In genomic region chr5:159263569-159263905, GRCh38 we compare ENCODE assay signal across 8 cellular contexts. TPM values are rescaled to one million over a fixed set of nuclear protein-coding genes. Genes with fewer than 3 reads are reported as not detected.
A peak's percentile ranks its signal among the peaks of the same experiment; 100 is the strongest.
DNase-seq lines count a peak whose midpoint lies in the region; ATAC-seq and TF ChIP-seq lines count a peak whose summit lies in the region.

No MANE protein-coding gene starts in this region.

- peaks cover 2% of the 10 kb centered on the region for H3K4me1 ChIP-seq in mesenchymal stem cell (ENCODE audit: control insufficient read depth, insufficient read depth, low read depth, low read length)
- H3K4me1 ChIP-seq in vagina = peaks cover 28% of the 10 kb centered on the region

- BruUV-seq in MCF 10A (replicated peaks; lab: Mats Ljungman, UMichigan) = no TSS peak

- H2AK5ac ChIP-seq in mesenchymal stem cell (ENCODE audit: low read length, severe bottlenecking) = no peak overlapping the region

- H3K4me2 ChIP-seq in mesenchymal stem cell (ENCODE audit: low read length, poor library complexity, severe bottlenecking) = peak overlapping the region; percentile 89

- H2AFZ ChIP-seq in mesenchymal stem cell (ENCODE audit: low read depth, low read length) = peak overlapping the region; percentile 84

- H3K9ac ChIP-seq in mesenchymal stem cell (ENCODE audit: low read length) = peak overlapping the region; percentile 96

- TF ChIP-seq POLR2A in vagina (IDR thresholded peaks at IDR 0.05) = no peak

- no peak overlapping the region for H2BK12ac ChIP-seq in mesenchymal stem cell (ENCODE audit: low read length in 2 of 2)

- intact Hi-C loops in MCF 10A (cut with micrococcal nuclease) = loop anchor here (1.0 to 5.0 kb wide), 3 partner anchors 36 to 107 kb away; no protein-coding TSS in a partner anchor
- intact Hi-C loops in vagina (cut with DNase I) = loop anchor here (5.0 kb wide), 1 partner anchor 56 kb away; the partner anchor contains the start of gene RNF145

- peaks cover 12% of the 10 kb centered on the region for H3K79me1 ChIP-seq in mesenchymal stem cell (replicated peaks; ENCODE audit: low read length, poor library complexity, severe bottlenecking)

- H3K18ac ChIP-seq in mesenchymal stem cell (ENCODE audit: low read depth in 1 of 2, low read length in 2 of 2) = peak overlapping the region; percentile 88 to 98

- H3K36me3 ChIP-seq in mesenchymal stem cell (ENCODE audit: control insufficient read depth in 1 of 2, insufficient read depth in 2 of 2, low read depth in 1 of 2, low read length in 2 of 2) = peaks cover 4 to 6% of the 10 kb centered on the region in 2 experiments
- H3K36me3 ChIP-seq in vagina = no peaks in the 10 kb centered on the region

- H3K27ac ChIP-seq in mesenchymal stem cell (ENCODE audit: low read length, poor library complexity, severe bottlenecking) (no peak overlapping the region), vagina (peak overlapping the region; percentile 76)

- TF ChIP-seq CTCF in MCF 10A (IDR thresholded peaks at IDR 0.05; ENCODE audit: unreplicated experiment) (no peak), vagina (IDR thresholded peaks at IDR 0.05) (no peak)

- peaks cover 7% of the 10 kb centered on the region for H3K9me3 Mint-ChIP-seq in MCF 10A (ENCODE audit: unreplicated experiment)

- DNase-seq in stimulated activated CD4-positive, alpha-beta T cell treated with anti-CD3 and anti-CD28 coated beads, Interleukin-4, amount 100 ng/mL, for 24 hours = peak; percentile 11
- DNase-seq in stimulated activated CD4-positive, alpha-beta T cell treated with anti-CD3 and anti-CD28 coated beads, Interleukin-4, amount 100 ng/mL, for 1 hour = no peak
- DNase-seq in MCF 10A (ENCODE audit: unreplicated experiment) (no peak), mesenchymal stem cell (no peak), vagina (ENCODE audit: extremely low spot score in 2 of 2) (no peak), cerebellum (ENCODE audit: low spot score) (no peak), inferior parietal cortex (ENCODE audit: extremely low spot score) (no peak)

- peaks cover 28% of the 10 kb centered on the region for H3K4me1 Mint-ChIP-seq in MCF 10A (ENCODE audit: insufficient read depth, unreplicated experiment)

- peak overlapping the region; percentile 97 for H3K27ac Mint-ChIP-seq in MCF 10A (ENCODE audit: low read depth, unreplicated experiment)

- peak overlapping the region; percentile 83 for H3K4me3 Mint-ChIP-seq in MCF 10A (ENCODE audit: unreplicated experiment)

- no peaks in the 10 kb centered on the region for H3K27me3 Mint-ChIP-seq in MCF 10A (ENCODE audit: insufficient read depth, unreplicated experiment)

- no peak overlapping the region for H2BK5ac ChIP-seq in mesenchymal stem cell (ENCODE audit: low read depth, low read length, poor library complexity, severe bottlenecking)

- ATAC-seq in HG03521 (IDR thresholded peaks at IDR 0.05; ENCODE audit: unreplicated experiment) = peak; percentile 16

- H4K91ac ChIP-seq in mesenchymal stem cell (ENCODE audit: low read length) = peak overlapping the region; percentile 98

- 3% methylated on average over 7 of the region's 10 CpGs for WGBS in mesenchymal stem cell

- H3K9me3 ChIP-seq in mesenchymal stem cell (ENCODE audit: control insufficient read depth, low read length) = no peaks in the 10 kb centered on the region
- H3K9me3 ChIP-seq in vagina = no peaks in the 10 kb centered on the region

- CTCF ChIA-PET in MCF 10A (lab: Yijun Ruan, JAX) = interaction anchor here (0.9 to 1.6 kb wide), 3 partner anchors 10 to 107 kb away, joined by 3 to 7 read pairs (median 7); no protein-coding TSS in a partner anchor

- peak overlapping the region; percentile 88 to 95 for H3K4me3 ChIP-seq in mesenchymal stem cell (ENCODE audit: insufficient read depth in 1 of 2, low read depth in 1 of 2, low read length in 2 of 2)
- H3K4me3 ChIP-seq in vagina = peak overlapping the region; percentile 83 to 86

- H3K23ac ChIP-seq in mesenchymal stem cell (ENCODE audit: low read length in 2 of 2) = peak overlapping the region in 1 of 2 experiments; percentile 67

- peak overlapping the region in 1 of 2 experiments; percentile 84 for H3K14ac ChIP-seq in mesenchymal stem cell (ENCODE audit: low read length in 2 of 2)

- H3K36me3 Mint-ChIP-seq in MCF 10A (ENCODE audit: insufficient read depth, unreplicated experiment) = peaks cover 5% of the 10 kb centered on the region

- no peak overlapping the region for H2BK120ac ChIP-seq in mesenchymal stem cell (ENCODE audit: low read depth, low read length)

- H3K4ac ChIP-seq in mesenchymal stem cell (ENCODE audit: low read depth in 1 of 2, low read length in 2 of 2) = peak overlapping the region; percentile 50 to 92

- H4K8ac ChIP-seq in mesenchymal stem cell (ENCODE audit: low read length) = peak overlapping the region; percentile 84

- H3K27me3 ChIP-seq in mesenchymal stem cell (ENCODE audit: control insufficient read depth in 1 of 2, insufficient read depth in 1 of 2, low read length in 2 of 2) = no peaks in the 10 kb centered on the region
- H3K27me3 ChIP-seq in vagina = no peaks in the 10 kb centered on the region

- no peak overlapping the region for H2BK15ac ChIP-seq in mesenchymal stem cell (ENCODE audit: low read depth, poor library complexity, severe bottlenecking)

- POLR2A ChIA-PET in MCF 10A (lab: Yijun Ruan, JAX) = interaction anchor here (0.5 to 3.4 kb wide), 27 partner anchors 10 to 1205 kb away, joined by 3 to 34 read pairs (median 6); no protein-coding TSS in a partner anchor

RNA-seq across cellular contexts. Expression of gene UBLCP1, which starts 0.4 kb away (rescaled TPM):
- total RNA-seq in MCF 10A (2022) (74.4 and 89.6 TPM in 2 replicates), vagina (15.0 TPM), cerebellum (18.2 TPM)
- polyA plus RNA-seq in mesenchymal stem cell (2013, experiment 1 of 2) = 47.9 TPM
- polyA plus RNA-seq in mesenchymal stem cell (2013, experiment 2 of 2) = 52.3 TPM

RNA-seq across cellular contexts. Expression of gene RNF145, which starts 54.2 kb away (rescaled TPM):
- total RNA-seq in MCF 10A (2022) (122 and 157 TPM in 2 replicates), vagina (67.8 TPM), cerebellum (71.3 TPM)
- 50.9 TPM for polyA plus RNA-seq in mesenchymal stem cell (2013, experiment 1 of 2)
- 50.6 TPM for polyA plus RNA-seq in mesenchymal stem cell (2013, experiment 2 of 2)
